8 cellular contexts compared by ENCODE assay signal in genomic region chr11:119567667-119568582, GRCh38.
DNase-seq lines count a peak whose midpoint lies in the region; ATAC-seq and TF ChIP-seq lines count a peak whose summit lies in the region.

No MANE protein-coding gene starts in this region.

- no peak for TF ChIP-seq POLR2A in GM18505 (IDR thresholded peaks at IDR 0.05; ENCODE audit: borderline replicate concordance, extremely low read depth, insufficient read depth, insufficient read length)

- no peak for ATAC-seq in GM18505 (IDR thresholded peaks at IDR 0.05; ENCODE audit: unreplicated experiment)

- DNase-seq in activated CD8-positive, alpha-beta memory T cell treated with anti-CD3 and anti-CD28 coated beads for 24 hours = peak; percentile 28
- no peak for DNase-seq in activated CD8-positive, alpha-beta memory T cell treated with anti-CD3 and anti-CD28 coated beads, Interleukin-2, amount 50 U/mL, for 4 hours
- DNase-seq in NCI-H146 (lab: John Stamatoyannopoulos, UW) = peak; percentile 68
- peak; percentile 89 for DNase-seq in dedifferentiated amniotic fluid mesenchymal stem cell (ENCODE audit: extremely low spot score)
- DNase-seq in pons (ENCODE audit: low spot score) = peak; percentile 66
- no peak for DNase-seq in NCI-H1105 treated with DMSO at 0.1 percent for 48 hours (lab: John Stamatoyannopoulos, UW)
- no peak for DNase-seq in activated CD4-positive, alpha-beta T cell treated with anti-CD3 and anti-CD28 coated beads for 4 hours

Comparison
In these comparisons a context has a peak if more than half of its experiments do, and no peak if none do; other contexts are left out.
1. DNase-seq: peak in activated CD8-positive, alpha-beta memory T cell treated with anti-CD3 and anti-CD28 coated beads for 24 hours (single experiment), NCI-H146 (single experiment), dedifferentiated amniotic fluid mesenchymal stem cell (single experiment) and pons (single experiment); none in activated CD8-positive, alpha-beta memory T cell treated with anti-CD3 and anti-CD28 coated beads, Interleukin-2, amount 50 U/mL, for 4 hours (single experiment), NCI-H1105 treated with DMSO at 0.1 percent for 48 hours (single experiment) and activated CD4-positive, alpha-beta T cell treated with anti-CD3 and anti-CD28 coated beads for 4 hours (0 of 2).